8 cellular contexts compared by ENCODE assay signal in genomic region chr17:62892870-62893338, GRCh38.
DNase-seq lines count a peak whose midpoint lies in the region; ATAC-seq and TF ChIP-seq lines count a peak whose summit lies in the region.

No MANE protein-coding gene starts in this region.

- no peaks in the 10 kb centered on the region for H3K36me3 Mint-ChIP-seq in activated CD4-positive, alpha-beta T cell treated with anti-CD3 and anti-CD28 coated beads, Interleukin-2, amount 10 ng/mL, durations not matched to agents 7 days and 5 days (ENCODE audit: low read depth)

- no peak for TF ChIP-seq CTCF in AG10803 (conservative IDR thresholded peaks at IDR 0.05; ENCODE audit: low read length)

- H3K4me1 ChIP-seq in skeletal muscle satellite cell (ENCODE audit: control insufficient read depth, insufficient read depth, low read length): peaks cover 42% of the 10 kb centered on the region

- peak overlapping the region; percentile 50 for H3K9ac ChIP-seq in skeletal muscle satellite cell (ENCODE audit: low read depth, low read length)

- no peak overlapping the region for H3K4me3 ChIP-seq in AG10803 (ENCODE audit: low read length)
- no peak overlapping the region for H3K4me3 ChIP-seq in skeletal muscle satellite cell (ENCODE audit: low read length)

- H3K27me3 ChIP-seq in skeletal muscle satellite cell (ENCODE audit: control insufficient read depth, insufficient read depth, low read length): no peaks in the 10 kb centered on the region

- peak overlapping the region; percentile 39 for H3K4me2 ChIP-seq in skeletal muscle satellite cell (ENCODE audit: low read length)

- H3K36me3 ChIP-seq in skeletal muscle satellite cell (ENCODE audit: insufficient read depth, low read length): no peaks in the 10 kb centered on the region

- POLR2A ChIA-PET in activated CD4-positive, alpha-beta T cell treated with anti-CD3 and anti-CD28 coated beads, Interleukin-2, amount 10 ng/mL, durations not matched to agents 7 days and 5 days (lab: Charles Lee): interaction anchor here (0.6 kb wide), 1 partner anchor 90 kb away, joined by 3 read pairs; no protein-coding TSS in a partner anchor

- H3K9me3 ChIP-seq in skeletal muscle satellite cell (replicated peaks; ENCODE audit: low read length): no peaks in the 10 kb centered on the region

- H3K9me3 Mint-ChIP-seq in activated CD4-positive, alpha-beta T cell treated with anti-CD3 and anti-CD28 coated beads, Interleukin-2, amount 10 ng/mL, durations not matched to agents 7 days and 5 days: no peaks in the 10 kb centered on the region

- DNase-seq in AG10803 (ENCODE audit: low read depth): peak; percentile 79
- peak; percentile 96 for DNase-seq in HT1080 (ENCODE audit: low read depth)
- peak; percentile 22 for DNase-seq in activated CD4-positive, alpha-beta T cell treated with anti-CD3 and anti-CD28 coated beads, Interleukin-2, amount 10 ng/mL, durations not matched to agents 7 days and 5 days
- DNase-seq in Right ventricle myocardium inferior (ENCODE audit: missing footprints): no peak
- no peak for DNase-seq in middle frontal gyrus (ENCODE audit: extremely low spot score, low spot score)

- peaks cover 9% of the 10 kb centered on the region for H3K27me3 Mint-ChIP-seq in activated CD4-positive, alpha-beta T cell treated with anti-CD3 and anti-CD28 coated beads, Interleukin-2, amount 10 ng/mL, durations not matched to agents 7 days and 5 days

- H3K4me1 Mint-ChIP-seq in activated CD4-positive, alpha-beta T cell treated with anti-CD3 and anti-CD28 coated beads, Interleukin-2, amount 10 ng/mL, durations not matched to agents 7 days and 5 days: peaks cover 9% of the 10 kb centered on the region

- H3K27ac Mint-ChIP-seq in activated CD4-positive, alpha-beta T cell treated with anti-CD3 and anti-CD28 coated beads, Interleukin-2, amount 10 ng/mL, durations not matched to agents 7 days and 5 days: no peak overlapping the region

- ATAC-seq in Right ventricle myocardium inferior (peak; percentile 72), GM21723 (IDR thresholded peaks at IDR 0.05; ENCODE audit: unreplicated experiment) (no peak), GM21423 (IDR thresholded peaks at IDR 0.05; ENCODE audit: unreplicated experiment) (no peak)

- CTCF ChIA-PET in activated CD4-positive, alpha-beta T cell treated with anti-CD3 and anti-CD28 coated beads, Interleukin-2, amount 10 ng/mL, durations not matched to agents 7 days and 5 days (lab: Charles Lee): no interaction called here

- H3K4me3 Mint-ChIP-seq in activated CD4-positive, alpha-beta T cell treated with anti-CD3 and anti-CD28 coated beads, Interleukin-2, amount 10 ng/mL, durations not matched to agents 7 days and 5 days: no peak overlapping the region

- intact Hi-C loops in Right ventricle myocardium inferior (cut with DNase I): no loop called here

Comparison
In these comparisons a context has a peak if more than half of its experiments do, and no peak if none do; other contexts are left out.
1. DNase-seq: peak in AG10803 (single experiment), HT1080 (single experiment) and activated CD4-positive, alpha-beta T cell treated with anti-CD3 and anti-CD28 coated beads, Interleukin-2, amount 10 ng/mL, durations not matched to agents 7 days and 5 days (single experiment); none in Right ventricle myocardium inferior (single experiment) and middle frontal gyrus (single experiment).